1 cellular context compared by ENCODE assay signal in the genomic region with DNA sequence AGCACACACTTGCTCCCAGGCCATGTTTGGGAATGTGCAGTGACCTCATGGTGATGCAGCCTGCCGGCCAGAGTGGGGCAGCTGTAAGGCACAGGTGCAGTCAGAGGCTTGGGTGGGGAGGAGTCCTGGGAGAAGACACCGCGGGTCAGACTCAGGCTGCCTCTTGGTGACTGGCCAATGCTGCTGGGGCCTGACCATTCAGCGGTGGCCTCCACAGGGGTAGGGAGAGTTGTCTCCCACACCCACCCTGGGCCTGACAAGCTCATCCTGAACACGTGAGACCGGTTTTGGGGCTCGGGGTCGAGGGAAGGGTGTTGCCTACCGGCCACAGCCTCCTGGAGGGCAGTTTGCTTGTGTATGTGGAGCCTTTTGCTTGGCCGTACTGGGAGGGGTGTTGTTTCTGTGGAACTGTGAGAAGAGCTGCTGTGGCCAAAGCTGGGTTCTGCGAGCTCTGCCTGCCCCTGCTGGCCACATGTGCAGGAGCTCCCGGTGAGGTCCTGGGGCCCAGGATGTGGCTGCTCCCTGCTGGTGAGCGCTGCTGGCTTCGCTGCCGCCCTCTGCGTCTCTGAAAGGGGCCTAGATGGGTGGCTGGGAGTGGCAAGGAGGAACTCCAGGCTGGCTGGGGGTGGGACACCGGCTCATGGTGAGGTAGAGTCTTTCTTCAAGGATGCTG.
TF ChIP-seq lines count a peak whose summit lies in the region.

No MANE protein-coding gene starts in this region.

TF ChIP-seq in HepG2, 621 proteins besides CTCF, POLR2A, EP300 and RAD21:
- no peak for TF ChIP-seq ZNF260 (CRISPR knock-in tag; IDR thresholded peaks at IDR 0.05; ENCODE audit: borderline replicate concordance, low read depth)
- no peak for TF ChIP-seq THAP9 (CRISPR knock-in tag; IDR thresholded peaks at IDR 0.05; ENCODE audit: borderline replicate concordance)
- TF ChIP-seq STAG1 (CRISPR knock-in tag; IDR thresholded peaks at IDR 0.05), result peak; percentile 33
- peak; percentile 21 for TF ChIP-seq RBM22 (optimal IDR thresholded peaks at IDR 0.05; ENCODE audit: low read length)
- TF ChIP-seq MZF1 (CRISPR knock-in tag; IDR thresholded peaks at IDR 0.05; ENCODE audit: borderline replicate concordance), result no peak
- no peak for TF ChIP-seq RARA (CRISPR knock-in tag; IDR thresholded peaks at IDR 0.05)
- no peak for TF ChIP-seq ZNF547 (CRISPR knock-in tag; IDR thresholded peaks at IDR 0.05)
- TF ChIP-seq AGO2 (optimal IDR thresholded peaks at IDR 0.05; ENCODE audit: low read depth, low read length), result peak; percentile 81
- TF ChIP-seq GATAD2A (CRISPR knock-in tag; IDR thresholded peaks at IDR 0.05), result no peak
- no peak for TF ChIP-seq MTF1 (CRISPR knock-in tag; IDR thresholded peaks at IDR 0.05)
- TF ChIP-seq ZNF235 (CRISPR knock-in tag; IDR thresholded peaks at IDR 0.05; ENCODE audit: borderline replicate concordance), result no peak
- TF ChIP-seq POLR2G (IDR thresholded peaks at IDR 0.05; ENCODE audit: low read depth, low read length), result no peak
- TF ChIP-seq ZBTB20 (CRISPR knock-in tag; IDR thresholded peaks at IDR 0.05; ENCODE audit: borderline replicate concordance, low read depth), result no peak
- TF ChIP-seq ZNF567 (CRISPR knock-in tag; IDR thresholded peaks at IDR 0.05; ENCODE audit: borderline replicate concordance), result no peak
